ENCODE assay signal across 8 cellular contexts in the genomic region with DNA sequence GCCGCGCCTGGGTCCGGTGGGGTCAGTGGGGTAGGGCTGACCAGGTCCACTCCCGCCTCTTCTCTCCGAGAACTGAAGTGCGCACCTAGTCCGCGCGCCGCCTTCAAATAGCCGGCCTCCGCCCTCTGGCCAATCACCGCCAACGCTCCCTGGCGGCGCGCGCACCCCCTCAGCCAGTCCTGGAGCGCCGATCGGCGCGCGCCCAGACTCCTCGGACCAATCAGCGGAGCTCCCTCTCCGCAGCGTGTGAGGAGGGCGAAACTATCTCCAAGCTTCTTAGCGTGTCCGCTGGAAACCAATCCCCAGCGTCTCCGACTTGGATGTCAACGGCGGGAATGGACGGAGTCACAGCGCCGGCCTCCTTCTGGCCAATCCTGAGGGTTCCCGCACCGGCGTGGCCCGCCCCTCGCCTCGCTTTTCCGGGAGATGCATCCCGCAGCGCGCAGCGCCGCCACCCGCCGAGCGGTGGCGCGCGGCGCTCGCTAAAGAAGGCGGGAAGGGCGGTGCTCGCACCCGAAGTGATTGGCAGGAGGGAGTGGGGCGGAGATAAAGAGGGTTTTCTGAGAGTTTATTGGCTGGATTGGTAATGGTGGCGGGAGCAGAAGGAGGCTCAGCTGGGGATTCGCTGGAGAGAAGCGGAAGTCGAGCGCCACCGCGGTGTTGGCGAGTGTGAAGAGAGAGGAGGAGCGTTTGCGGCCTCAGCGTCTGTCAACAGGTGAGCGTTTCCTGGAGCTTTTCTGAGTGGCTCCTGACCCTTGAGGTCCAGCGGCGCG. TPM values are rescaled to one million over a fixed set of nuclear protein-coding genes. Genes with fewer than 3 reads are reported as not detected.
DNase-seq lines count a peak whose midpoint lies in the region; ATAC-seq and TF ChIP-seq lines count a peak whose summit lies in the region.

A gene (minus strand): TSS at position 81 of the 773 bp plus-strand sequence. CDS start 133 bp downstream, outside the sequence.

- DNase-seq in GM13977 (ENCODE audit: low spot score) (peak; percentile 99), NCI-H146 treated with DMSO at 0.1 percent for 48 hours (lab: John Stamatoyannopoulos, UW; ENCODE audit: unreplicated experiment) (peak; percentile 100), amniotic stem cell (lab: John Stamatoyannopoulos, UW) (peak; percentile 100), heart right ventricle (peak; percentile 99), posterior cingulate gyrus (peak; percentile 96 to 100 (median 99)), upper lobe of right lung (peak; percentile 99)

- H3K4me1 ChIP-seq in heart right ventricle (peaks cover 3 to 49% (median 31%) of the 10 kb centered on the region in 9 donors), upper lobe of right lung (peaks cover 38% of the 10 kb centered on the region)

- no peaks in the 10 kb centered on the region for H3K27me3 ChIP-seq in heart right ventricle
- H3K27me3 ChIP-seq in upper lobe of right lung, result no peaks in the 10 kb centered on the region

- H3K4me3 ChIP-seq in heart right ventricle (peak within 1 kb of the TSS; percentile 56 to 91 (median 74)), upper lobe of right lung (peak within 1 kb of the TSS; percentile 68)

- 0% methylated on average over 78 of the region's 78 CpGs for whole genome bisulfite sequencing in heart right ventricle, 2 donors

- intact Hi-C loops in T-helper 1 cell treated with Interleukin-12 subunit alpha and Interleukin-12 subunit beta and Interleukin-4 antibody, amounts not matched to agents 30 ng/mL and 1 ng/mL, for 36 hours (cut with micrococcal nuclease), result loop anchor here (1.0 to 5.0 kb wide), 19 partner anchors 13 to 553 kb away; a partner anchor contains a TSS
- intact Hi-C loops in heart right ventricle (cut with DNase I), result loop anchor here in 8 of 10 donors (1.0 to 10.0 kb wide), 10 partner anchors 18 to 338 kb away; a partner anchor contains a TSS
- intact Hi-C loops in posterior cingulate gyrus (cut with DNase I), result loop anchor here (1.0 to 5.0 kb wide), 3 partner anchors 18 to 336 kb away; no protein-coding TSS in a partner anchor
- intact Hi-C loops in upper lobe of right lung (cut with DNase I), result no loop called here

- in situ Hi-C loops in GM13977 (cut with MboI; ENCODE audit: low pct_unique_long_range_greater_than_20kb, low sequenced_read_pairs, unreplicated experiment), result no loop called here

- H3K36me3 ChIP-seq in heart right ventricle (no peaks in the 10 kb centered on the region), upper lobe of right lung (no peaks in the 10 kb centered on the region)

- ATAC-seq in HG02884 (IDR thresholded peaks at IDR 0.05; ENCODE audit: unreplicated experiment) (peak; percentile 75), heart right ventricle (peak; percentile 93 to 96 (median 95)), upper lobe of right lung (peak; percentile 94)

- H3K9me3 ChIP-seq in heart right ventricle (no peaks in the 10 kb centered on the region), upper lobe of right lung (no peaks in the 10 kb centered on the region)

- TF ChIP-seq CTCF in GM13977 (IDR thresholded peaks at IDR 0.05; ENCODE audit: extremely low read depth, insufficient read depth, missing control alignments), result peak; percentile 96
- TF ChIP-seq CTCF in heart right ventricle (IDR thresholded peaks at IDR 0.05), result peak; percentile 60 to 98 (median 91)
- TF ChIP-seq CTCF in upper lobe of right lung (IDR thresholded peaks at IDR 0.05), result peak; percentile 88

- H3K27ac ChIP-seq in heart right ventricle (peak within 1 kb of the TSS; percentile 83 to 97 (median 92)), upper lobe of right lung (peak within 1 kb of the TSS; percentile 91)

RNA-seq across cellular contexts. Expression of the gene that starts here (rescaled TPM):
- 71.8 and 78.9 TPM in 2 replicates for total RNA-seq in T-helper 1 cell treated with Interleukin-12 subunit alpha and Interleukin-12 subunit beta and Interleukin-4 antibody, amounts not matched to agents 30 ng/mL and 1 ng/mL, for 36 hours
- total RNA-seq in heart right ventricle (1 to 10 TPM in 3 of 10 donors, under 1 TPM in 7; 0.17 to 5.6 (median 0.63) TPM), upper lobe of right lung (1.9 TPM)
- polyA plus RNA-seq in heart right ventricle, result under 1 TPM; 0.59 to 0.90 TPM

Comparison
In these comparisons a context has a peak if more than half of its experiments do, and no peak if none do; other contexts are left out.
1. Peak in every context shown above with its lines: DNase-seq, ATAC-seq, H3K4me3 ChIP-seq and H3K27ac ChIP-seq.
2. RNA of the gene that starts here (total RNA-seq): 71.8 to 78.9 TPM in T-helper 1 cell treated with Interleukin-12 subunit alpha and Interleukin-12 subunit beta and Interleukin-4 antibody, amounts not matched to agents 30 ng/mL and 1 ng/mL, for 36 hours; 1.9 TPM in upper lobe of right lung (single experiment) and 0.17 to 5.6 TPM in heart right ventricle; every median in the first group is over 10 times any median in the second.